ENCODE assay signal across 16 cellular contexts in the genomic region with DNA sequence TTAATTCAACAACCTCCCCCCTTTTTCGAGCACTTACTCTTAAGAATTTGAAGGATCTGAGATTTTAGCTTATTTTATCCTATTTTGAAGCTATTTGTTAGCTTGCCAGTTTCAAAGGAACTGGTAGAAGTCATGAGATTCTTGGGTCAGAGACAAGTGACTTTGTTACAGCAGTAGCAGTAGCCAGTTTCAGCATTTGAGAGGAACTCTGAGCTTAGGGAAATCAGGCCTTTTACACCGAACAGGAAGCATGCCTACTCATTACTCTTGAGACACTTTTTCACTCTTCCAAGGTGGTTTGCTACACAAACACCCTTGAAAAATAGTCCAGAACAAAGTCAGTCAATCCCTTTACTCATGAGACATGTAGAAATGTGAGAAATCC. TPM values are rescaled to one million over a fixed set of nuclear protein-coding genes. Genes with fewer than 3 reads are reported as not detected.
A peak's percentile ranks its signal among the peaks of the same experiment; 100 is the strongest.
DNase-seq lines count a peak whose midpoint lies in the region; ATAC-seq, FAIRE-seq and TF ChIP-seq lines count a peak whose summit lies in the region.
"Had no signal": no experiment of that assay in that cellular context is flagged by ENCODE, and none has a peak within 500 bp of the region (broad histone marks: within the 10 kb centered on the region; RNA-seq: fewer than 3 reads in every experiment).

No MANE protein-coding gene starts in this region.

- no peaks in the 10 kb centered on the region for H3K9me2 ChIP-seq in hepatocyte (replicated peaks; ENCODE audit: insufficient read depth)
- H3K9me2 ChIP-seq in GM23248 (ENCODE audit: insufficient read depth), result no peaks in the 10 kb centered on the region

- no peak for FAIRE-seq in small intestine (lab: Jason Lieb, UNC)
- FAIRE-seq: colon had no signal

- intact Hi-C loops in posterior cingulate gyrus (cut with DNase I), result no loop called here
- intact Hi-C loops in Right ventricle myocardium inferior (cut with DNase I), result no loop called here

- H2AFZ ChIP-seq in hepatocyte (no peak overlapping the region), GM23248 (no peak overlapping the region)

- H3K9me3 ChIP-seq in adipocyte (ENCODE audit: control insufficient read depth, low read length), result no peaks in the 10 kb centered on the region
- H3K9me3 ChIP-seq in hepatocyte (ENCODE audit: low read depth), result no peaks in the 10 kb centered on the region
- no peaks in the 10 kb centered on the region for H3K9me3 ChIP-seq in small intestine (ENCODE audit: control insufficient read depth, low read depth)
- no peaks in the 10 kb centered on the region for H3K9me3 ChIP-seq in GM23248 (ENCODE audit: low read depth)
- H3K9me3 ChIP-seq: Peyer's patch, suprapubic skin had no signal

- peak overlapping the region; percentile 43 for H3K4me2 ChIP-seq in hepatocyte
- no peak overlapping the region for H3K4me2 ChIP-seq in GM23248 (ENCODE audit: unreplicated experiment)

- H3K27ac ChIP-seq in hepatocyte (peak overlapping the region; percentile 91), small intestine (ENCODE audit: low read depth in 1 of 2, low read length in 1 of 2) (peak overlapping the region; percentile 71 to 92), GM23248 (no peak overlapping the region)
- H3K27ac ChIP-seq: suprapubic skin had no signal

- H3K9ac ChIP-seq in adipocyte (ENCODE audit: low read length), result peak overlapping the region; percentile 36
- no peak overlapping the region for H3K9ac ChIP-seq in GM23248

- H3K4me1 ChIP-seq in adipocyte (ENCODE audit: control insufficient read depth, insufficient read depth, low read length), result peaks cover 12% of the 10 kb centered on the region
- peaks cover 19% of the 10 kb centered on the region for H3K4me1 ChIP-seq in hepatocyte (ENCODE audit: insufficient read depth)
- H3K4me1 ChIP-seq in small intestine (ENCODE audit: control insufficient read depth in 2 of 2, insufficient read depth in 1 of 2, low read depth in 1 of 2, low read length in 1 of 2), result peaks cover 2 to 3% of the 10 kb centered on the region in 2 donors
- no peaks in the 10 kb centered on the region for H3K4me1 ChIP-seq in GM23248 (ENCODE audit: insufficient read depth)
- H3K4me1 ChIP-seq: suprapubic skin had no signal

- H3K36me3 ChIP-seq in adipocyte (ENCODE audit: control insufficient read depth, insufficient read depth, low read length, severe bottlenecking), result no peaks in the 10 kb centered on the region
- H3K36me3 ChIP-seq in hepatocyte (replicated peaks; ENCODE audit: insufficient read depth, low read depth), result no peaks in the 10 kb centered on the region
- H3K36me3 ChIP-seq in small intestine (ENCODE audit: control insufficient read depth in 2 of 2, insufficient read depth in 2 of 2, low read length in 2 of 2), result no peaks in the 10 kb centered on the region
- no peaks in the 10 kb centered on the region for H3K36me3 ChIP-seq in GM23248 (ENCODE audit: low read depth)
- H3K36me3 ChIP-seq: Peyer's patch, suprapubic skin had no signal

- peaks cover 13% of the 10 kb centered on the region for H3F3A ChIP-seq in GM23248 (ENCODE audit: insufficient read depth)

- no peak overlapping the region for H3K4me3 ChIP-seq in GM12865 (ENCODE audit: low read depth, low read length)
- H3K4me3 ChIP-seq in adipocyte (ENCODE audit: low read length), result no peak overlapping the region
- no peak overlapping the region for H3K4me3 ChIP-seq in hepatocyte
- no peak overlapping the region for H3K4me3 ChIP-seq in small intestine (ENCODE audit: low read depth in 1 of 2, low read length in 2 of 2)
- no peak overlapping the region for H3K4me3 ChIP-seq in GM23248
- H3K4me3 ChIP-seq: Peyer's patch, suprapubic skin had no signal

- in situ Hi-C loops in GM23248 (cut with MboI), result no loop called here

- TF ChIP-seq CTCF in GM12865 (IDR thresholded peaks at IDR 0.05; ENCODE audit: insufficient read depth, low read depth, low read length, missing control alignments) (no peak), hepatocyte (IDR thresholded peaks at IDR 0.05; ENCODE audit: poor library complexity) (no peak)

- DNase-seq in GM12865 (ENCODE audit: low read depth), result peak; percentile 10
- DNase-seq in adipocyte (ENCODE audit: low read depth), result no peak
- DNase-seq in hepatocyte (ENCODE audit: low spot score), result no peak
- peak; percentile 39 for DNase-seq in small intestine
- DNase-seq in posterior cingulate gyrus, result no peak
- DNase-seq in retina, result no peak
- no peak for DNase-seq in Right ventricle myocardium inferior (ENCODE audit: missing footprints)
- DNase-seq in GM23248, result no peak
- DNase-seq: activated naive CD4-positive, alpha-beta T cell treated with anti-CD3 and anti-CD28 coated beads, Interleukin-2, amount 10 ng/mL, durations not matched to agents 7 days and 5 days; NCI-H1417 treated with DMSO at 0.1 percent for 48 hours; NCI-H526; nucleus accumbens; stimulated activated CD4-positive, alpha-beta T cell treated with anti-CD3 and anti-CD28 coated beads, Interleukin-15, amount 100 ng/mL, for 24 hours had no signal

- no peak for ATAC-seq in Right ventricle myocardium inferior

- WGBS in hepatocyte (ENCODE audit: low lambda C conversion rate, missing lambda C conversion rate), result 60% methylated on average over 2 of the region's 2 CpGs
- 48 to 71% (median 55%) methylated on average over 2 of the region's 2 CpGs for WGBS in small intestine, 3 donors
- 86 to 89% methylated on average over 2 of the region's 2 CpGs for WGBS in GM23248 (ENCODE audit: low coverage in 1 of 2, low lambda C conversion rate in 2 of 2, missing lambda C conversion rate in 2 of 2), 2 experiments

- H3K27me3 ChIP-seq in adipocyte (replicated peaks; ENCODE audit: control insufficient read depth, insufficient read depth, low read length), result no peaks in the 10 kb centered on the region
- H3K27me3 ChIP-seq in hepatocyte, result no peaks in the 10 kb centered on the region
- no peaks in the 10 kb centered on the region for H3K27me3 ChIP-seq in small intestine (ENCODE audit: control insufficient read depth in 2 of 2, insufficient read depth in 2 of 2, low read length in 2 of 2)
- H3K27me3 ChIP-seq in GM23248 (replicated peaks; ENCODE audit: insufficient read depth), result no peaks in the 10 kb centered on the region
- H3K27me3 ChIP-seq: Peyer's patch, suprapubic skin had no signal

- no peaks in the 10 kb centered on the region for H4K20me1 ChIP-seq in hepatocyte (ENCODE audit: insufficient read depth, poor library complexity, severe bottlenecking)
- no peaks in the 10 kb centered on the region for H4K20me1 ChIP-seq in GM23248 (ENCODE audit: insufficient read depth)

- H3K79me2 ChIP-seq in hepatocyte, result no peaks in the 10 kb centered on the region
- H3K79me2 ChIP-seq in GM23248 (ENCODE audit: insufficient read depth), result no peaks in the 10 kb centered on the region

RNA-seq across cellular contexts. Expression of a gene that starts 24.5 kb away (rescaled TPM):
- total RNA-seq in hepatocyte, result 164 and 166 TPM in 2 replicates
- polyA plus RNA-seq in hepatocyte, result 179 and 194 TPM in 2 replicates
- 10 to 100 TPM in 2 of 3 donors, 1 to 10 TPM in 1; 3.1 to 88.4 (median 10.5) TPM for polyA plus RNA-seq in small intestine
- 124 TPM for total RNA-seq in Right ventricle myocardium inferior
- total RNA-seq in GM23248 (2014; rRNA removed; shearing (Covaris generic)), result 7.2 and 10.5 TPM in 2 replicates
- 10.7 and 12.4 TPM in 2 replicates for polyA plus RNA-seq in GM23248 (2016; fragmentation: Nextera tagmentation; extraction: Ambion mirVana)

Comparison
In these comparisons a context has a peak if more than half of its experiments do, and no peak if none do; other contexts are left out.
1. DNase-seq: peak in GM12865 (single experiment) and small intestine (single experiment); none in adipocyte (single experiment), hepatocyte (single experiment), posterior cingulate gyrus (0 of 10), retina (single experiment), Right ventricle myocardium inferior (single experiment) and GM23248 (single experiment).
2. RNA of a gene that starts 24.5 kb away (total RNA-seq): 164 to 166 TPM in hepatocyte and 124 TPM in Right ventricle myocardium inferior (single experiment); 7.2 to 10.5 TPM in GM23248; every median in the first group is over 10 times any median in the second.